ENCODE assay signal across 14 cellular contexts in genomic region chr6:13872681-13873080, GRCh38. TPM values are rescaled to one million over a fixed set of nuclear protein-coding genes. Genes with fewer than 3 reads are reported as not detected.
DNase-seq lines count a peak whose midpoint lies in the region; ATAC-seq and TF ChIP-seq lines count a peak whose summit lies in the region.
"Had no signal": no experiment of that assay in that cellular context is flagged by ENCODE, and none has a peak within 500 bp of the region (broad histone marks: within the 10 kb centered on the region; RNA-seq: fewer than 3 reads in every experiment).

No MANE protein-coding gene starts in this region.

- no peak overlapping the region for H3K9ac ChIP-seq in BLaER1 treated with 17β-estradiol and CSF1 and Interleukin-3, amounts not matched to agents 10 nM and 100 nM
- H3K9ac ChIP-seq in Karpas-422 (ENCODE audit: low read length): no peak overlapping the region

- peaks cover 0 to 7% (median 0%) of the 10 kb centered on the region in 11 experiments; a peak in 2 of 22 replicates for H3K27me3 ChIP-seq in BLaER1 treated with 17β-estradiol and CSF1 and Interleukin-3, amounts not matched to agents 10 nM and 100 nM
- no peaks in the 10 kb centered on the region for H3K27me3 ChIP-seq in CD8-positive, alpha-beta memory T cell (ENCODE audit: insufficient read depth, low read length, poor library complexity, severe bottlenecking)
- no peaks in the 10 kb centered on the region for H3K27me3 ChIP-seq in Karpas-422 (ENCODE audit: low read length)

- no peaks in the 10 kb centered on the region for H3K79me2 ChIP-seq in Karpas-422 (ENCODE audit: low read length)

- TF ChIP-seq CTCF in VCaP (conservative IDR thresholded peaks at IDR 0.05): no peak
- no peak for TF ChIP-seq CTCF in mesothelial cell of epicardium (IDR thresholded peaks at IDR 0.05; ENCODE audit: unreplicated experiment)

- peaks cover 21 to 42% (median 26%) of the 10 kb centered on the region in 10 experiments for H3K4me1 ChIP-seq in BLaER1 treated with 17β-estradiol and CSF1 and Interleukin-3, amounts not matched to agents 10 nM and 100 nM
- peaks cover 7% of the 10 kb centered on the region for H3K4me1 ChIP-seq in CD8-positive, alpha-beta memory T cell (ENCODE audit: insufficient read depth, low read length)
- peaks cover 9% of the 10 kb centered on the region for H3K4me1 ChIP-seq in Karpas-422 (ENCODE audit: low read length)

- no peak overlapping the region for H3K27ac Mint-ChIP-seq in CD8-positive, alpha-beta memory T cell
- H3K27ac Mint-ChIP-seq in mesothelial cell of epicardium: peak overlapping the region; percentile 53

- peak overlapping the region in 2 of 11 experiments; percentile 8 to 27; a peak in 2 of 22 replicates for H3K27ac ChIP-seq in BLaER1 treated with 17β-estradiol and CSF1 and Interleukin-3, amounts not matched to agents 10 nM and 100 nM
- no peak overlapping the region for H3K27ac ChIP-seq in CD8-positive, alpha-beta memory T cell (ENCODE audit: low read depth, low read length)
- peak overlapping the region; percentile 64 for H3K27ac ChIP-seq in VCaP
- H3K27ac ChIP-seq in Karpas-422 (ENCODE audit: low read length): no peak overlapping the region
- H3K27ac ChIP-seq: SK-N-MC had no signal

- POLR2A ChIA-PET in CD8-positive, alpha-beta memory T cell (lab: Charles Lee): no interaction called here

- H3K27me3 Mint-ChIP-seq in CD8-positive, alpha-beta memory T cell: peaks cover 22 to 35% of the 10 kb centered on the region in 2 donors
- H3K27me3 Mint-ChIP-seq in mesothelial cell of epicardium (ENCODE audit: low read depth): peaks cover 2% of the 10 kb centered on the region

- no peak for DNase-seq in CD8-positive, alpha-beta memory T cell
- DNase-seq in mesothelial cell of epicardium (ENCODE audit: low spot score in 2 of 2, unreplicated experiment in 2 of 2): no peak
- DNase-seq in Karpas-422: no peak
- no peak for DNase-seq in NCI-H2171 (lab: John Stamatoyannopoulos, UW)
- DNase-seq in KG1 (lab: John Stamatoyannopoulos, UW): no peak
- DNase-seq: DMS79 treated with DMSO at 0.1 percent for 48 hours; erythroblast; H7; stimulated activated CD4-positive, alpha-beta T cell treated with anti-CD3 and anti-CD28 coated beads, Interleukin-15, amount 100 ng/mL, for 24 hours had no signal

- H3K36me3 Mint-ChIP-seq in CD8-positive, alpha-beta memory T cell: no peaks in the 10 kb centered on the region
- H3K36me3 Mint-ChIP-seq in mesothelial cell of epicardium: no peaks in the 10 kb centered on the region

- H2AFZ ChIP-seq in Karpas-422 (ENCODE audit: low read length): no peak overlapping the region

- H3K4me3 ChIP-seq in BLaER1 treated with 17β-estradiol and CSF1 and Interleukin-3, amounts not matched to agents 10 nM and 100 nM: no peak overlapping the region
- H3K4me3 ChIP-seq in CD8-positive, alpha-beta memory T cell (ENCODE audit: low read length): no peak overlapping the region
- H3K4me3 ChIP-seq in Karpas-422 (ENCODE audit: low read length): no peak overlapping the region
- H3K4me3 ChIP-seq: SK-N-MC had no signal

- H3K36me3 ChIP-seq in BLaER1 treated with 17β-estradiol and CSF1 and Interleukin-3, amounts not matched to agents 10 nM and 100 nM: no peaks in the 10 kb centered on the region
- no peaks in the 10 kb centered on the region for H3K36me3 ChIP-seq in CD8-positive, alpha-beta memory T cell (ENCODE audit: insufficient read depth, low read length)
- no peaks in the 10 kb centered on the region for H3K36me3 ChIP-seq in Karpas-422 (ENCODE audit: insufficient read depth, low read length)

- H3K4me1 Mint-ChIP-seq in CD8-positive, alpha-beta memory T cell: peaks cover 8 to 15% (median 13%) of the 10 kb centered on the region in 3 donors
- H3K4me1 Mint-ChIP-seq in mesothelial cell of epicardium: peaks cover 20% of the 10 kb centered on the region

- H3K9me2 ChIP-seq in Karpas-422 (replicated peaks; ENCODE audit: insufficient read depth, low read length): no peaks in the 10 kb centered on the region

- H3K9me3 Mint-ChIP-seq in CD8-positive, alpha-beta memory T cell: peaks cover 0 to 1% (median 0%) of the 10 kb centered on the region in 5 donors
- peaks cover 5% of the 10 kb centered on the region for H3K9me3 Mint-ChIP-seq in mesothelial cell of epicardium

- H4K20me1 ChIP-seq in BLaER1 treated with 17β-estradiol and CSF1 and Interleukin-3, amounts not matched to agents 10 nM and 100 nM: no peaks in the 10 kb centered on the region
- H4K20me1 ChIP-seq in Karpas-422 (ENCODE audit: insufficient read depth, low read depth, low read length): no peaks in the 10 kb centered on the region

- peak overlapping the region in 8 of 11 experiments; percentile 72 to 93 (median 83); a peak in 14 of 22 replicates for H3K4me2 ChIP-seq in BLaER1 treated with 17β-estradiol and CSF1 and Interleukin-3, amounts not matched to agents 10 nM and 100 nM
- H3K4me2 ChIP-seq in Karpas-422 (ENCODE audit: low read depth, low read length, poor library complexity, severe bottlenecking): no peak overlapping the region

- CTCF ChIA-PET in CD8-positive, alpha-beta memory T cell (lab: Charles Lee): interaction anchor here (0.9 kb wide), 1 partner anchor 16 kb away, joined by 3 read pairs; no protein-coding TSS in a partner anchor

- no peak for ATAC-seq in HG03521 (IDR thresholded peaks at IDR 0.05; ENCODE audit: unreplicated experiment)

- H3K9me3 ChIP-seq in BLaER1 treated with 17β-estradiol and CSF1 and Interleukin-3, amounts not matched to agents 10 nM and 100 nM (replicated peaks in 1 of 11): peaks cover 0 to 4% (median 0%) of the 10 kb centered on the region in 11 experiments; a peak in 1 of 22 replicates
- no peaks in the 10 kb centered on the region for H3K9me3 ChIP-seq in CD8-positive, alpha-beta memory T cell (ENCODE audit: low read length)
- no peaks in the 10 kb centered on the region for H3K9me3 ChIP-seq in Karpas-422 (ENCODE audit: low read length)

- H3K4me3 Mint-ChIP-seq in CD8-positive, alpha-beta memory T cell: peak overlapping the region; percentile 68 to 89 (median 81)
- H3K4me3 Mint-ChIP-seq in mesothelial cell of epicardium: peak overlapping the region; percentile 75

RNA-seq across cellular contexts. Expression of gene RNF182, which starts 52.1 kb away (rescaled TPM):
- not detected for total RNA-seq in CD8-positive, alpha-beta memory T cell
- not detected for polyA plus RNA-seq in CD8-positive, alpha-beta memory T cell
- total RNA-seq in mesothelial cell of epicardium: 4.1 to 5.1 TPM (median 4.2 TPM) in 3 replicates
- total RNA-seq in Karpas-422 (2014; rRNA removed; shearing (Covaris generic); ENCODE audit: low replicate concordance): not detected in 2 replicates
- total RNA-seq: activated CD8-positive, alpha-beta memory T cell treated with anti-CD3 and anti-CD28 coated beads for 36 hours had no signal

RNA-seq across cellular contexts. Expression of gene MCUR1, which starts 58.3 kb away (rescaled TPM):
- 10 to 100 TPM; 50.9 to 54.8 TPM for total RNA-seq in CD8-positive, alpha-beta memory T cell
- polyA plus RNA-seq in CD8-positive, alpha-beta memory T cell: 8.4 TPM
- total RNA-seq in mesothelial cell of epicardium: 18.1 to 21.7 TPM (median 19.8 TPM) in 3 replicates
- 17.9 and 30.8 TPM in 2 replicates for total RNA-seq in Karpas-422 (2014; rRNA removed; shearing (Covaris generic); ENCODE audit: low replicate concordance)
